Comparison of ENCODE assay signal across 18 cellular contexts in the genomic region with DNA sequence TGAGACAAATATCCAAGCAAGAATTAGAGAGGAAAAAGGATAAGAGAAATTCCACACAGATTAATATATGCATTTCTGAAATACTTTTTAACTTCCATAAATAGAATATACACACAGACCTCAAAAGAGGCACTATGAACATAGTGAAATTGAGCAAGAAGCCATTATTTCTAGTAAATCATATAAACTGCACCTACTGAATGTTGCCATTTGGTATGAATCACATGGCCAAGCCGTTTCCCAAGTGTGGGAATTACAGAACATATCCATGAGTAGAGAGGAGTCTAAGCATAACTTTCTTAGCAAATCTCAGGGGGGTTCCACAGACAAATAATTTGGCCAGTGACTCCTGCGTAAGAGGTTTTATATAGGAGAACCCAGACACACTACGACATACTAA.
DNase-seq lines count a peak whose midpoint lies in the region; ATAC-seq and TF ChIP-seq lines count a peak whose summit lies in the region.
"Had no signal": no experiment of that assay in that cellular context is flagged by ENCODE, and none has a peak within 500 bp of the region (broad histone marks: within the 10 kb centered on the region; RNA-seq: fewer than 3 reads in every experiment).

No MANE protein-coding gene starts in this region.

- no peak for ATAC-seq in HG02763 (IDR thresholded peaks at IDR 0.05; ENCODE audit: unreplicated experiment)

- no peak overlapping the region for H3K23ac ChIP-seq in neuronal stem cell (ENCODE audit: low read depth, low read length, poor library complexity)

- H3K79me1 ChIP-seq in neuronal stem cell (ENCODE audit: low read depth, low read length), result peaks cover 9% of the 10 kb centered on the region

- no peak overlapping the region for H4K91ac ChIP-seq in neuronal stem cell (ENCODE audit: low read depth, low read length, poor library complexity)

- no peak overlapping the region for H3K4me3 ChIP-seq in SK-N-MC
- no peak overlapping the region for H3K4me3 ChIP-seq in skeletal muscle cell (ENCODE audit: low read depth, low read length)
- H3K4me3 ChIP-seq in neuronal stem cell (ENCODE audit: low read length in 2 of 2), result no peak overlapping the region

- no peak overlapping the region for H3K18ac ChIP-seq in neuronal stem cell (ENCODE audit: low read length)

- no CpG with 5 or more reads among the region's 3 CpGs for WGBS in neuronal stem cell (ENCODE audit: extremely low coverage in 2 of 2, insufficient read length in 2 of 2, insufficient replicate concordance in 1 of 2), 2 donors

- H3K9ac ChIP-seq in SK-N-MC (ENCODE audit: insufficient read length) (no peak overlapping the region), neuronal stem cell (ENCODE audit: low read depth, low read length, poor library complexity) (no peak overlapping the region)

- TF ChIP-seq POLR2A in erythroblast (IDR thresholded peaks at IDR 0.05; ENCODE audit: low read length), result no peak

- no peak overlapping the region for H3K14ac ChIP-seq in neuronal stem cell (ENCODE audit: low read length)

- no peak overlapping the region for H4K8ac ChIP-seq in neuronal stem cell (ENCODE audit: low read depth, low read length)

- no peak overlapping the region for H2BK120ac ChIP-seq in neuronal stem cell (ENCODE audit: low read depth, low read length)

- H2BK12ac ChIP-seq in neuronal stem cell (ENCODE audit: low read length), result no peak overlapping the region

- H3K4ac ChIP-seq in neuronal stem cell (ENCODE audit: low read length), result no peak overlapping the region

- H3K4me1 ChIP-seq in neuronal stem cell (ENCODE audit: control insufficient read depth in 2 of 2, insufficient read depth in 1 of 2, low read depth in 1 of 2, low read length in 2 of 2), result peaks cover 0 to 2% of the 10 kb centered on the region in 2 donors

- no peak overlapping the region for H2BK15ac ChIP-seq in neuronal stem cell (ENCODE audit: low read length)

- no peak overlapping the region for H2BK5ac ChIP-seq in neuronal stem cell (ENCODE audit: low read length)

- DNase-seq in GM03348 (ENCODE audit: low spot score), result peak; percentile 36
- DNase-seq in SK-N-MC (ENCODE audit: low read depth, low spot score), result no peak
- peak; percentile 71 for DNase-seq in fibroblast of gingiva (ENCODE audit: low read depth)
- DNase-seq in skeletal muscle cell (ENCODE audit: low read depth), result peak; percentile 36
- DNase-seq in erythroblast (lab: John Stamatoyannopoulos, UW), result no peak
- no peak for DNase-seq in neuronal stem cell (ENCODE audit: low spot score)
- DNase-seq in T1000 (lab: John Stamatoyannopoulos, UW), result no peak
- DNase-seq: activated CD8-positive, alpha-beta memory T cell treated with anti-CD3 and anti-CD28 coated beads, Interleukin-2, amount 50 U/mL, for 4 hours; activated naive CD4-positive, alpha-beta T cell treated with anti-CD3 and anti-CD28 coated beads, Interleukin-2, amount 50 U/mL, for 16 hours; central memory CD4-positive, alpha-beta T cell; glutamatergic neuron; NCI-H2107; NCI-H774; occipital lobe; RPMI8226; stimulated activated CD4-positive, alpha-beta T cell treated with anti-CD3 and anti-CD28 coated beads, Interleukin-12 subunit alpha, Interleukin-12 subunit beta, amount 100 ng/mL, for 4 hours; T-helper 1 cell had no signal

- H3K27me3 ChIP-seq in neuronal stem cell (ENCODE audit: control insufficient read depth in 3 of 3, insufficient read depth in 3 of 3, low read depth in 1 of 3, low read length in 3 of 3), result no peaks in the 10 kb centered on the region

- H3K4me2 ChIP-seq in neuronal stem cell (ENCODE audit: insufficient read depth, low read length, poor library complexity, severe bottlenecking), result no peak overlapping the region

- peaks cover 21% of the 10 kb centered on the region for H3K36me3 ChIP-seq in SK-N-MC (ENCODE audit: insufficient read depth, low read length)
- H3K36me3 ChIP-seq in neuronal stem cell (replicated peaks in 1 of 2; ENCODE audit: control insufficient read depth in 2 of 2, insufficient read depth in 2 of 2, low read length in 2 of 2), result peaks cover 5 to 52% of the 10 kb centered on the region in 2 donors

- no peaks in the 10 kb centered on the region for H3K9me3 ChIP-seq in SK-N-MC (ENCODE audit: low read depth, low read length)
- no peaks in the 10 kb centered on the region for H3K9me3 ChIP-seq in neuronal stem cell (replicated peaks in 1 of 2; ENCODE audit: control insufficient read depth in 2 of 2, insufficient read depth in 1 of 2, low read depth in 1 of 2, low read length in 2 of 2)

- H2AFZ ChIP-seq in neuronal stem cell (ENCODE audit: low read length), result no peak overlapping the region

- peak overlapping the region; percentile 10; the same call in 1 of the 2 replicates for H3K27ac ChIP-seq in SK-N-MC
- H3K27ac ChIP-seq in neuronal stem cell (replicated peaks; ENCODE audit: low read length), result no peak overlapping the region

- no peak overlapping the region for H2AK5ac ChIP-seq in neuronal stem cell (ENCODE audit: low read depth, low read length)

Comparison
In these comparisons a context has a peak if more than half of its experiments do, and no peak if none do; other contexts are left out.
1. DNase-seq: peak in GM03348 (single experiment), fibroblast of gingiva (single experiment) and skeletal muscle cell (single experiment); none in SK-N-MC (single experiment), erythroblast (0 of 2), neuronal stem cell (single experiment) and T1000 (single experiment).